ENCODE assay signal across 11 cellular contexts in genomic region chr15:52379395-52380111, GRCh38.
DNase-seq lines count a peak whose midpoint lies in the region; ATAC-seq lines count a peak whose summit lies in the region.
"Had no signal": no experiment of that assay in that cellular context is flagged by ENCODE, and none has a peak within 500 bp of the region (broad histone marks: within the 10 kb centered on the region; RNA-seq: fewer than 3 reads in every experiment).

No MANE protein-coding gene starts in this region.

- CTCF ChIA-PET in activated naive CD4-positive, alpha-beta T cell treated with anti-CD3 and anti-CD28 coated beads for 36 hours (lab: Charles Lee), result interaction anchor here (0.7 to 1.1 kb wide), 3 partner anchors 26 to 145 kb away, joined by 3 to 4 read pairs (median 3); no protein-coding TSS in a partner anchor

- H3K4me1 Mint-ChIP-seq in activated naive CD4-positive, alpha-beta T cell treated with anti-CD3 and anti-CD28 coated beads for 36 hours (ENCODE audit: low read depth), result peaks cover 8% of the 10 kb centered on the region
- H3K4me1 Mint-ChIP-seq in stimulated activated memory B cell treated with anti-CD40 and anti-IgM and Interleukin-4, amounts not matched to agents 10 μg/mL and 1 μg/mL and 100 μg/mL, for 72 hours, result peaks cover 42% of the 10 kb centered on the region
- peaks cover 0 to 3% of the 10 kb centered on the region in 2 donors for H3K4me1 Mint-ChIP-seq in effector memory CD8-positive, alpha-beta T cell (ENCODE audit: low read depth in 2 of 2)

- H3K4me3 Mint-ChIP-seq in activated naive CD4-positive, alpha-beta T cell treated with anti-CD3 and anti-CD28 coated beads for 36 hours, result no peak overlapping the region
- peak overlapping the region; percentile 15 for H3K4me3 Mint-ChIP-seq in stimulated activated memory B cell treated with anti-CD40 and anti-IgM and Interleukin-4, amounts not matched to agents 10 μg/mL and 1 μg/mL and 100 μg/mL, for 72 hours
- H3K4me3 Mint-ChIP-seq in effector memory CD8-positive, alpha-beta T cell, result no peak overlapping the region

- H3K36me3 Mint-ChIP-seq in activated naive CD4-positive, alpha-beta T cell treated with anti-CD3 and anti-CD28 coated beads for 36 hours (ENCODE audit: low read depth), result peaks cover 24% of the 10 kb centered on the region
- H3K36me3 Mint-ChIP-seq in stimulated activated memory B cell treated with anti-CD40 and anti-IgM and Interleukin-4, amounts not matched to agents 10 μg/mL and 1 μg/mL and 100 μg/mL, for 72 hours, result peaks cover 61% of the 10 kb centered on the region
- peaks cover 59% of the 10 kb centered on the region for H3K36me3 Mint-ChIP-seq in effector memory CD8-positive, alpha-beta T cell (ENCODE audit: insufficient read depth)

- H3K9me3 Mint-ChIP-seq in activated naive CD4-positive, alpha-beta T cell treated with anti-CD3 and anti-CD28 coated beads for 36 hours, result no peaks in the 10 kb centered on the region
- no peaks in the 10 kb centered on the region for H3K9me3 Mint-ChIP-seq in stimulated activated memory B cell treated with anti-CD40 and anti-IgM and Interleukin-4, amounts not matched to agents 10 μg/mL and 1 μg/mL and 100 μg/mL, for 72 hours
- H3K9me3 Mint-ChIP-seq in effector memory CD8-positive, alpha-beta T cell, result no peaks in the 10 kb centered on the region

- ATAC-seq in GM21717 (IDR thresholded peaks at IDR 0.05; ENCODE audit: unreplicated experiment) (peak; percentile 73), HG03460 (IDR thresholded peaks at IDR 0.05; ENCODE audit: unreplicated experiment) (peak; percentile 61)
- peak; percentile 80 for ATAC-seq in stimulated activated memory B cell treated with anti-CD40 and anti-IgM and Interleukin-4, amounts not matched to agents 10 μg/mL and 1 μg/mL and 100 μg/mL, for 72 hours
- no peak for ATAC-seq in effector memory CD8-positive, alpha-beta T cell (replicated peaks)

- intact Hi-C loops in activated naive CD4-positive, alpha-beta T cell treated with anti-CD3 and anti-CD28 coated beads for 36 hours (cut with micrococcal nuclease), result no loop called here

- H3K27ac Mint-ChIP-seq in activated naive CD4-positive, alpha-beta T cell treated with anti-CD3 and anti-CD28 coated beads for 36 hours, result peak overlapping the region; percentile 18
- H3K27ac Mint-ChIP-seq in stimulated activated memory B cell treated with anti-CD40 and anti-IgM and Interleukin-4, amounts not matched to agents 10 μg/mL and 1 μg/mL and 100 μg/mL, for 72 hours, result peak overlapping the region; percentile 62
- peak overlapping the region in 1 of 2 donors; percentile 16 for H3K27ac Mint-ChIP-seq in effector memory CD8-positive, alpha-beta T cell

- DNase-seq in activated naive CD4-positive, alpha-beta T cell treated with anti-CD3 and anti-CD28 coated beads for 36 hours, result no peak
- DNase-seq in activated naive CD4-positive, alpha-beta T cell (lab: John Stamatoyannopoulos, UW), result no peak
- no peak for DNase-seq in NCI-H1436 (lab: John Stamatoyannopoulos, UW)
- no peak for DNase-seq in effector memory CD8-positive, alpha-beta T cell
- no peak for DNase-seq in SW480 (ENCODE audit: low spot score)
- DNase-seq: H7, heart left ventricle, NCI-H2107 had no signal

- no peaks in the 10 kb centered on the region for H3K27me3 Mint-ChIP-seq in activated naive CD4-positive, alpha-beta T cell treated with anti-CD3 and anti-CD28 coated beads for 36 hours (ENCODE audit: low read depth)
- H3K27me3 Mint-ChIP-seq in stimulated activated memory B cell treated with anti-CD40 and anti-IgM and Interleukin-4, amounts not matched to agents 10 μg/mL and 1 μg/mL and 100 μg/mL, for 72 hours, result no peaks in the 10 kb centered on the region
- H3K27me3 Mint-ChIP-seq in effector memory CD8-positive, alpha-beta T cell, result no peaks in the 10 kb centered on the region
